1 cellular context compared by ENCODE assay signal in the genomic region with DNA sequence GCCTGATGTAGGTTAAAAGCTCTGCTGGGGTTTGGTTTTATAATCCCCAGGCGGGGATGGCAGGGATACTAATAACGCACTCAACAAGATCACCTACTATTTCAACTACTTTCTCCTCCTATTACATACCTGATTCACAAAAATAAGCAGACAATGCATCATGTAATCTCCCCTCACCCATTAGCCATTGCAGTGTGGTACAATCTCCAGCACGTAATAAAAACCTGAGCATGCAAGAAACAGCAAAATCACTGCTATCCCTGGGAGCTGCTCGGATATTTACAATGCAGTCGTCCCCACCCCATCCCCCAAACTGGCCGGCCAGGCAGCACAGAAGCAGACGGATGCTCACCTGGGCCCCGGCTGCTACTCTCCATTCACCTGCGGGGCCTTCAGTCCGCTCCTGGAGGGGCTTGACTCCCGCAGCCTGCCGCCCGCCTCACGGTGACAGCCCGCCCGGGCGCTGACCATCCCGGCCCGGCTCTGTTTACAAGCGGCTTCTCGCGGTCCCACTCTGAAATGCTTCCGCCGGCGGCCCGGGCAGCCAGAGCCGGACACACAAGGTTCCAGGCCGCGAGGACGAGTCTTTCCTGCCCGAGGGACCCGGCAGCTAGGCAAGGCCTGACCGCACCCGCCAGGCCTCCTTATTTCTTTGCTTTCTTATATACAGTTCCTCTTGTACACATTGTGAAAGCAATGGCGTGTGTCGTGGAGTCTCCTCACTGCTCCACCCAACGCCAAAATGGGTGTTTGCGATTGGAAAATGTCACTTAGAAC.
A peak's percentile ranks its signal among the peaks of the same experiment; 100 is the strongest.
TF ChIP-seq lines count a peak whose summit lies in the region.

A gene with protein sequence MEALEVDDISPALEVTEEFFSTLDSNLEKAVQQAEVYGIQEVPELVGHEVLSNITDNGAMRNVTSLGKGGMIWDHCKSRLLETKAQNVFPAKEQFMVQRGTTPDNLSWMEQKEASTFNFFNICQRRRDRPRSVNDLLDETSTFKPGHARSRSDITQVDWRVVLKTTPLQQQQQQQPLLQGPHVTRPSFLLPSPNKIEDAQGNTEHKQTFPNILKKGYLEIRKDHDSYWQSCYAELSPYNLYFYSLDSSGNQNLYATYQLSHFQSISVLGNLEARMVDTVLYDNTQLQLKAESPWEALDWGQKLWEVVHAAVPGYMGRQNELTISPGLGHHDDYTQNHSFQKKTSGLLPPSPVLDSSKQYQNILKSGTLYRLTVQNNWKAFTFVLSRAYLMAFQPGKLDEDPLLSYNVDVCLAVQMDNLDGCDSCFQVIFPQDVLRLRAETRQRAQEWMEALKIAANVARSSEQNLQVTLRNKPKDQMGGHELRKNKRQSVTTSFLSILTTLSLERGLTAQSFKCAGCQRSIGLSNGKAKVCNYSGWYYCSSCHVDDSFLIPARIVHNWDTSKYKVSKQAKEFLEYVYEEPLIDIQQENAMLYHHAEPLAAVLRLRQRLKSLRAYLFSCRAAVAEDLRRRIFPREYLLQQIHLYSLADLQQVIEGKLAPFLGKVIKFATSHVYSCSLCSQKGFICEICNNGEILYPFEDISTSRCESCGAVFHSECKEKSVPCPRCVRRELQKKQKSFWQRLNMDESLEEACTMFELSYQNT (minus strand): TSS at position 491 of the 777 bp plus-strand sequence. CDS start 23,888 bp downstream, outside the sequence.

TF ChIP-seq in HepG2, 621 proteins besides CTCF, POLR2A, EP300 and RAD21 (continued from another document and continues in another):
- TF ChIP-seq FOXC1 (CRISPR knock-in tag; IDR thresholded peaks at IDR 0.05; ENCODE audit: borderline replicate concordance) (peak; percentile 95; the same call in 1 of the 2 replicates), ZNF7 (CRISPR knock-in tag; IDR thresholded peaks at IDR 0.05) (peak; percentile 38; the same call in 1 of the 2 replicates), HNF4A (CRISPR knock-in tag; IDR thresholded peaks at IDR 0.05) (peak; percentile 68), ZNF354B (CRISPR knock-in tag; IDR thresholded peaks at IDR 0.05) (no peak), ZNF879 (CRISPR knock-in tag; IDR thresholded peaks at IDR 0.05) (peak; percentile 74; the same call in 1 of the 2 replicates), POLR2G (IDR thresholded peaks at IDR 0.05; ENCODE audit: low read depth, low read length) (peak; percentile 92), ZNF569 (CRISPR knock-in tag; IDR thresholded peaks at IDR 0.05; ENCODE audit: borderline replicate concordance) (no peak), RBM39 (IDR thresholded peaks at IDR 0.05; ENCODE audit: low read depth, low read length, poor library complexity, severe bottlenecking) (peak; percentile 98), NFATC3 (CRISPR knock-in tag; IDR thresholded peaks at IDR 0.05) (peak; percentile 92), RNF2 (conservative IDR thresholded peaks at IDR 0.05; ENCODE audit: low read depth) (0 out of 2 replicates have a peak, but pooled peaks have one; percentile 45), ESRRA (CRISPR knock-in tag; IDR thresholded peaks at IDR 0.05; ENCODE audit: low read depth) (peak; percentile 88; the same call in 1 of the 2 replicates), ZNF780A (CRISPR knock-in tag; IDR thresholded peaks at IDR 0.05) (peak; percentile 87), ZNF432 (CRISPR knock-in tag; IDR thresholded peaks at IDR 0.05; ENCODE audit: borderline replicate concordance) (no peak), SATB2 (CRISPR knock-in tag; IDR thresholded peaks at IDR 0.05) (peak; percentile 96), JUND (CRISPR knock-in tag; IDR thresholded peaks at IDR 0.05) (no peak), SMYD3 (CRISPR knock-in tag; IDR thresholded peaks at IDR 0.05) (peak; percentile 97), ZBTB42 (CRISPR knock-in tag; IDR thresholded peaks at IDR 0.05) (0 out of 2 replicates have a peak, but pooled peaks have one; percentile 53), ZNF430 (CRISPR knock-in tag; IDR thresholded peaks at IDR 0.05) (peak; percentile 92; the same call in 1 of the 2 replicates), SMARCE1 (IDR thresholded peaks at IDR 0.05; ENCODE audit: borderline replicate concordance) (no peak), BRD4 (CRISPR knock-in tag; IDR thresholded peaks at IDR 0.05) (peak; percentile 100), ZNF781 (CRISPR knock-in tag; IDR thresholded peaks at IDR 0.05; ENCODE audit: borderline replicate concordance, not compliant biosample characterization) (peak; percentile 98), GATAD1 (CRISPR knock-in tag; IDR thresholded peaks at IDR 0.05) (peak; percentile 98), ZNF564 (CRISPR knock-in tag; IDR thresholded peaks at IDR 0.05) (peak; percentile 97)
- TF ChIP-seq, protein P1, sequence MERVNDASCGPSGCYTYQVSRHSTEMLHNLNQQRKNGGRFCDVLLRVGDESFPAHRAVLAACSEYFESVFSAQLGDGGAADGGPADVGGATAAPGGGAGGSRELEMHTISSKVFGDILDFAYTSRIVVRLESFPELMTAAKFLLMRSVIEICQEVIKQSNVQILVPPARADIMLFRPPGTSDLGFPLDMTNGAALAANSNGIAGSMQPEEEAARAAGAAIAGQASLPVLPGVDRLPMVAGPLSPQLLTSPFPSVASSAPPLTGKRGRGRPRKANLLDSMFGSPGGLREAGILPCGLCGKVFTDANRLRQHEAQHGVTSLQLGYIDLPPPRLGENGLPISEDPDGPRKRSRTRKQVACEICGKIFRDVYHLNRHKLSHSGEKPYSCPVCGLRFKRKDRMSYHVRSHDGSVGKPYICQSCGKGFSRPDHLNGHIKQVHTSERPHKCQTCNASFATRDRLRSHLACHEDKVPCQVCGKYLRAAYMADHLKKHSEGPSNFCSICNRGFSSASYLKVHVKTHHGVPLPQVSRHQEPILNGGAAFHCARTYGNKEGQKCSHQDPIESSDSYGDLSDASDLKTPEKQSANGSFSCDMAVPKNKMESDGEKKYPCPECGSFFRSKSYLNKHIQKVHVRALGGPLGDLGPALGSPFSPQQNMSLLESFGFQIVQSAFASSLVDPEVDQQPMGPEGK (CRISPR knock-in tag; IDR thresholded peaks at IDR 0.05), result peak; percentile 83
- TF ChIP-seq, protein P2, sequence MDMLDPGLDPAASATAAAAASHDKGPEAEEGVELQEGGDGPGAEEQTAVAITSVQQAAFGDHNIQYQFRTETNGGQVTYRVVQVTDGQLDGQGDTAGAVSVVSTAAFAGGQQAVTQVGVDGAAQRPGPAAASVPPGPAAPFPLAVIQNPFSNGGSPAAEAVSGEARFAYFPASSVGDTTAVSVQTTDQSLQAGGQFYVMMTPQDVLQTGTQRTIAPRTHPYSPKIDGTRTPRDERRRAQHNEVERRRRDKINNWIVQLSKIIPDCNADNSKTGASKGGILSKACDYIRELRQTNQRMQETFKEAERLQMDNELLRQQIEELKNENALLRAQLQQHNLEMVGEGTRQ (IDR thresholded peaks at IDR 0.05; ENCODE audit: low read depth, low read length), result no peak
- TF ChIP-seq, protein P2 (CRISPR knock-in tag; IDR thresholded peaks at IDR 0.05; ENCODE audit: borderline replicate concordance), result no peak
- TF ChIP-seq, protein P3, sequence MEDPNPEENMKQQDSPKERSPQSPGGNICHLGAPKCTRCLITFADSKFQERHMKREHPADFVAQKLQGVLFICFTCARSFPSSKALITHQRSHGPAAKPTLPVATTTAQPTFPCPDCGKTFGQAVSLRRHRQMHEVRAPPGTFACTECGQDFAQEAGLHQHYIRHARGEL (CRISPR knock-in tag; IDR thresholded peaks at IDR 0.05), result peak; percentile 84; the same call in 1 of the 2 replicates
- TF ChIP-seq, protein P4, sequence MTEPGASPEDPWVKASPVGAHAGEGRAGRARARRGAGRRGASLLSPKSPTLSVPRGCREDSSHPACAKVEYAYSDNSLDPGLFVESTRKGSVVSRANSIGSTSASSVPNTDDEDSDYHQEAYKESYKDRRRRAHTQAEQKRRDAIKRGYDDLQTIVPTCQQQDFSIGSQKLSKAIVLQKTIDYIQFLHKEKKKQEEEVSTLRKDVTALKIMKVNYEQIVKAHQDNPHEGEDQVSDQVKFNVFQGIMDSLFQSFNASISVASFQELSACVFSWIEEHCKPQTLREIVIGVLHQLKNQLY (CRISPR knock-in tag; IDR thresholded peaks at IDR 0.05), result peak; percentile 80
- TF ChIP-seq, protein P5, sequence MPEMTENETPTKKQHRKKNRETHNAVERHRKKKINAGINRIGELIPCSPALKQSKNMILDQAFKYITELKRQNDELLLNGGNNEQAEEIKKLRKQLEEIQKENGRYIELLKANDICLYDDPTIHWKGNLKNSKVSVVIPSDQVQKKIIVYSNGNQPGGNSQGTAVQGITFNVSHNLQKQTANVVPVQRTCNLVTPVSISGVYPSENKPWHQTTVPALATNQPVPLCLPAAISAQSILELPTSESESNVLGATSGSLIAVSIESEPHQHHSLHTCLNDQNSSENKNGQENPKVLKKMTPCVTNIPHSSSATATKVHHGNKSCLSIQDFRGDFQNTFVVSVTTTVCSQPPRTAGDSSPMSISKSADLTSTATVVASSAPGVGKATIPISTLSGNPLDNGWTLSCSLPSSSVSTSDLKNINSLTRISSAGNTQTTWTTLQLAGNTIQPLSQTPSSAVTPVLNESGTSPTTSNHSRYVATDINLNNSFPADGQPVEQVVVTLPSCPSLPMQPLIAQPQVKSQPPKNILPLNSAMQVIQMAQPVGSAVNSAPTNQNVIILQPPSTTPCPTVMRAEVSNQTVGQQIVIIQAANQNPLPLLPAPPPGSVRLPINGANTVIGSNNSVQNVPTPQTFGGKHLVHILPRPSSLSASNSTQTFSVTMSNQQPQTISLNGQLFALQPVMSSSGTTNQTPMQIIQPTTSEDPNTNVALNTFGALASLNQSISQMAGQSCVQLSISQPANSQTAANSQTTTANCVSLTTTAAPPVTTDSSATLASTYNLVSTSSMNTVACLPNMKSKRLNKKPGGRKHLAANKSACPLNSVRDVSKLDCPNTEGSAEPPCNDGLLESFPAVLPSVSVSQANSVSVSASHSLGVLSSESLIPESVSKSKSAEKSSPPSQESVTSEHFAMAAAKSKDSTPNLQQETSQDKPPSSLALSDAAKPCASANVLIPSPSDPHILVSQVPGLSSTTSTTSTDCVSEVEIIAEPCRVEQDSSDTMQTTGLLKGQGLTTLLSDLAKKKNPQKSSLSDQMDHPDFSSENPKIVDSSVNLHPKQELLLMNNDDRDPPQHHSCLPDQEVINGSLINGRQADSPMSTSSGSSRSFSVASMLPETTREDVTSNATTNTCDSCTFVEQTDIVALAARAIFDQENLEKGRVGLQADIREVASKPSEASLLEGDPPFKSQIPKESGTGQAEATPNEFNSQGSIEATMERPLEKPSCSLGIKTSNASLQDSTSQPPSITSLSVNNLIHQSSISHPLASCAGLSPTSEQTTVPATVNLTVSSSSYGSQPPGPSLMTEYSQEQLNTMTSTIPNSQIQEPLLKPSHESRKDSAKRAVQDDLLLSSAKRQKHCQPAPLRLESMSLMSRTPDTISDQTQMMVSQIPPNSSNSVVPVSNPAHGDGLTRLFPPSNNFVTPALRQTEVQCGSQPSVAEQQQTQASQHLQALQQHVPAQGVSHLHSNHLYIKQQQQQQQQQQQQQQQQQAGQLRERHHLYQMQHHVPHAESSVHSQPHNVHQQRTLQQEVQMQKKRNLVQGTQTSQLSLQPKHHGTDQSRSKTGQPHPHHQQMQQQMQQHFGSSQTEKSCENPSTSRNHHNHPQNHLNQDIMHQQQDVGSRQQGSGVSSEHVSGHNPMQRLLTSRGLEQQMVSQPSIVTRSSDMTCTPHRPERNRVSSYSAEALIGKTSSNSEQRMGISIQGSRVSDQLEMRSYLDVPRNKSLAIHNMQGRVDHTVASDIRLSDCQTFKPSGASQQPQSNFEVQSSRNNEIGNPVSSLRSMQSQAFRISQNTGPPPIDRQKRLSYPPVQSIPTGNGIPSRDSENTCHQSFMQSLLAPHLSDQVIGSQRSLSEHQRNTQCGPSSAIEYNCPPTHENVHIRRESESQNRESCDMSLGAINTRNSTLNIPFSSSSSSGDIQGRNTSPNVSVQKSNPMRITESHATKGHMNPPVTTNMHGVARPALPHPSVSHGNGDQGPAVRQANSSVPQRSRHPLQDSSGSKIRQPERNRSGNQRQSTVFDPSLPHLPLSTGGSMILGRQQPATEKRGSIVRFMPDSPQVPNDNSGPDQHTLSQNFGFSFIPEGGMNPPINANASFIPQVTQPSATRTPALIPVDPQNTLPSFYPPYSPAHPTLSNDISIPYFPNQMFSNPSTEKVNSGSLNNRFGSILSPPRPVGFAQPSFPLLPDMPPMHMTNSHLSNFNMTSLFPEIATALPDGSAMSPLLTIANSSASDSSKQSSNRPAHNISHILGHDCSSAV (CRISPR knock-in tag; IDR thresholded peaks at IDR 0.05; ENCODE audit: borderline replicate concordance), result 0 out of 2 replicates have a peak, but pooled peaks have one; percentile 2
- TF ChIP-seq, protein P6, sequence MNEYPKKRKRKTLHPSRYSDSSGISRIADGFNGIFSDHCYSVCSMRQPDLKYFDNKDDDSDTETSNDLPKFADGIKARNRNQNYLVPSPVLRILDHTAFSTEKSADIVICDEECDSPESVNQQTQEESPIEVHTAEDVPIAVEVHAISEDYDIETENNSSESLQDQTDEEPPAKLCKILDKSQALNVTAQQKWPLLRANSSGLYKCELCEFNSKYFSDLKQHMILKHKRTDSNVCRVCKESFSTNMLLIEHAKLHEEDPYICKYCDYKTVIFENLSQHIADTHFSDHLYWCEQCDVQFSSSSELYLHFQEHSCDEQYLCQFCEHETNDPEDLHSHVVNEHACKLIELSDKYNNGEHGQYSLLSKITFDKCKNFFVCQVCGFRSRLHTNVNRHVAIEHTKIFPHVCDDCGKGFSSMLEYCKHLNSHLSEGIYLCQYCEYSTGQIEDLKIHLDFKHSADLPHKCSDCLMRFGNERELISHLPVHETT (CRISPR knock-in tag; conservative IDR thresholded peaks at IDR 0.05), result peak; percentile 98
- TF ChIP-seq, protein P7, sequence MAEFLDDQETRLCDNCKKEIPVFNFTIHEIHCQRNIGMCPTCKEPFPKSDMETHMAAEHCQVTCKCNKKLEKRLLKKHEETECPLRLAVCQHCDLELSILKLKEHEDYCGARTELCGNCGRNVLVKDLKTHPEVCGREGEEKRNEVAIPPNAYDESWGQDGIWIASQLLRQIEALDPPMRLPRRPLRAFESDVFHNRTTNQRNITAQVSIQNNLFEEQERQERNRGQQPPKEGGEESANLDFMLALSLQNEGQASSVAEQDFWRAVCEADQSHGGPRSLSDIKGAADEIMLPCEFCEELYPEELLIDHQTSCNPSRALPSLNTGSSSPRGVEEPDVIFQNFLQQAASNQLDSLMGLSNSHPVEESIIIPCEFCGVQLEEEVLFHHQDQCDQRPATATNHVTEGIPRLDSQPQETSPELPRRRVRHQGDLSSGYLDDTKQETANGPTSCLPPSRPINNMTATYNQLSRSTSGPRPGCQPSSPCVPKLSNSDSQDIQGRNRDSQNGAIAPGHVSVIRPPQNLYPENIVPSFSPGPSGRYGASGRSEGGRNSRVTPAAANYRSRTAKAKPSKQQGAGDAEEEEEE (CRISPR knock-in tag; IDR thresholded peaks at IDR 0.05; ENCODE audit: borderline replicate concordance), result no peak; the same call in 1 of the 2 replicates
